ENCODE assay signal across 11 cellular contexts in genomic region chr17:82094931-82095776, GRCh38. TPM values are rescaled to one million over a fixed set of nuclear protein-coding genes. Genes with fewer than 3 reads are reported as not detected.
DNase-seq lines count a peak whose midpoint lies in the region; ATAC-seq and TF ChIP-seq lines count a peak whose summit lies in the region.
"Had no signal": no experiment of that assay in that cellular context is flagged by ENCODE, and none has a peak within 500 bp of the region (broad histone marks: within the 10 kb centered on the region; RNA-seq: fewer than 3 reads in every experiment).

No MANE protein-coding gene starts in this region.

- H3K9me3 ChIP-seq in CD4-positive, alpha-beta T cell (ENCODE audit: control insufficient read depth, low read length), result no peaks in the 10 kb centered on the region

- H3K27ac Mint-ChIP-seq in CD4-positive, alpha-beta T cell, result peak overlapping the region; percentile 53
- H3K27ac Mint-ChIP-seq in neural crest cell (ENCODE audit: unreplicated experiment), result no peak overlapping the region
- H3K27ac Mint-ChIP-seq in activated CD4-positive, alpha-beta memory T cell treated with anti-CD3 and anti-CD28 coated beads, Interleukin-2, amount 10 ng/mL, durations not matched to agents 7 days and 5 days, result no peak overlapping the region
- H3K27ac Mint-ChIP-seq: memory B cell, T-helper 17 cell had no signal

- no peak overlapping the region for H3K27ac ChIP-seq in CD4-positive, alpha-beta T cell (ENCODE audit: low read depth, low read length)
- no peak overlapping the region for H3K27ac ChIP-seq in brain microvascular endothelial cell

- H3K9me3 Mint-ChIP-seq in CD4-positive, alpha-beta T cell, result no peaks in the 10 kb centered on the region
- no peaks in the 10 kb centered on the region for H3K9me3 Mint-ChIP-seq in neural crest cell
- H3K9me3 Mint-ChIP-seq in activated CD4-positive, alpha-beta memory T cell treated with anti-CD3 and anti-CD28 coated beads, Interleukin-2, amount 10 ng/mL, durations not matched to agents 7 days and 5 days, result no peaks in the 10 kb centered on the region
- H3K9me3 Mint-ChIP-seq: memory B cell had no signal

- H3K27me3 ChIP-seq in CD4-positive, alpha-beta T cell (ENCODE audit: control insufficient read depth, insufficient read depth, low read length), result no peaks in the 10 kb centered on the region
- H3K27me3 ChIP-seq in brain microvascular endothelial cell (replicated peaks), result no peaks in the 10 kb centered on the region

- TF ChIP-seq CTCF in CD4-positive, alpha-beta T cell (IDR thresholded peaks at IDR 0.05), result no peak
- TF ChIP-seq CTCF in LNCaP clone FGC (IDR thresholded peaks at IDR 0.05; ENCODE audit: control insufficient read depth, extremely low read depth, insufficient read depth), result no peak
- TF ChIP-seq CTCF in brain microvascular endothelial cell (IDR thresholded peaks at IDR 0.05; ENCODE audit: low read depth, low read length, missing control alignments), result no peak
- TF ChIP-seq CTCF in neural crest cell (conservative IDR thresholded peaks at IDR 0.05), result no peak

- in situ Hi-C loops in brain microvascular endothelial cell (cut with HindIII; ENCODE audit: low pct_ligation_motif_present, low sequenced_read_pairs), result no loop called here

- peaks cover 3% of the 10 kb centered on the region for H3K4me1 Mint-ChIP-seq in CD4-positive, alpha-beta T cell (ENCODE audit: low read depth)
- peaks cover 10% of the 10 kb centered on the region for H3K4me1 Mint-ChIP-seq in neural crest cell
- peaks cover 24% of the 10 kb centered on the region for H3K4me1 Mint-ChIP-seq in activated CD4-positive, alpha-beta memory T cell treated with anti-CD3 and anti-CD28 coated beads, Interleukin-2, amount 10 ng/mL, durations not matched to agents 7 days and 5 days

- peak overlapping the region; percentile 78 for H3K4me3 Mint-ChIP-seq in CD4-positive, alpha-beta T cell
- peak overlapping the region; percentile 88 for H3K4me3 Mint-ChIP-seq in neural crest cell
- no peak overlapping the region for H3K4me3 Mint-ChIP-seq in activated CD4-positive, alpha-beta memory T cell treated with anti-CD3 and anti-CD28 coated beads, Interleukin-2, amount 10 ng/mL, durations not matched to agents 7 days and 5 days
- H3K4me3 Mint-ChIP-seq: T-helper 17 cell had no signal

- H3K4me3 ChIP-seq in LNCaP clone FGC (ENCODE audit: low read depth, low read length) (peak overlapping the region; percentile 88), brain microvascular endothelial cell (ENCODE audit: low read depth, low read length) (peak overlapping the region; percentile 81)

- peaks cover 19% of the 10 kb centered on the region for H3K36me3 Mint-ChIP-seq in CD4-positive, alpha-beta T cell (ENCODE audit: low read depth)
- no peaks in the 10 kb centered on the region for H3K36me3 Mint-ChIP-seq in neural crest cell (ENCODE audit: low read depth)
- peaks cover 20% of the 10 kb centered on the region for H3K36me3 Mint-ChIP-seq in activated CD4-positive, alpha-beta memory T cell treated with anti-CD3 and anti-CD28 coated beads, Interleukin-2, amount 10 ng/mL, durations not matched to agents 7 days and 5 days (ENCODE audit: low read depth)

- H3K27me3 Mint-ChIP-seq in CD4-positive, alpha-beta T cell, result no peaks in the 10 kb centered on the region
- H3K27me3 Mint-ChIP-seq in neural crest cell (ENCODE audit: low read depth), result no peaks in the 10 kb centered on the region
- no peaks in the 10 kb centered on the region for H3K27me3 Mint-ChIP-seq in activated CD4-positive, alpha-beta memory T cell treated with anti-CD3 and anti-CD28 coated beads, Interleukin-2, amount 10 ng/mL, durations not matched to agents 7 days and 5 days
- H3K27me3 Mint-ChIP-seq: memory B cell, T-helper 17 cell had no signal

- POLR2A ChIA-PET in CD4-positive, alpha-beta T cell (lab: Charles Lee), result no interaction called here
- POLR2A ChIA-PET in activated CD4-positive, alpha-beta memory T cell treated with anti-CD3 and anti-CD28 coated beads, Interleukin-2, amount 10 ng/mL, durations not matched to agents 7 days and 5 days (lab: Charles Lee), result interaction anchor here (1.3 to 1.8 kb wide), 4 partner anchors 11 to 65 kb away, joined by 4 to 7 read pairs (median 6); partner anchors contain the start of gene DUS1L

- CTCF ChIA-PET in CD4-positive, alpha-beta T cell (lab: Charles Lee), result no interaction called here
- CTCF ChIA-PET in activated CD4-positive, alpha-beta memory T cell treated with anti-CD3 and anti-CD28 coated beads, Interleukin-2, amount 10 ng/mL, durations not matched to agents 7 days and 5 days (lab: Charles Lee), result no interaction called here

- H3K36me3 ChIP-seq in brain microvascular endothelial cell (replicated peaks), result peaks cover 58% of the 10 kb centered on the region

- no peak for ATAC-seq in CD4-positive, alpha-beta T cell (ENCODE audit: poor library complexity)
- ATAC-seq in HG02870 (IDR thresholded peaks at IDR 0.05; ENCODE audit: unreplicated experiment), result no peak
- ATAC-seq in HG02938 (IDR thresholded peaks at IDR 0.05; ENCODE audit: unreplicated experiment), result no peak
- ATAC-seq: T-helper 17 cell had no signal

- intact Hi-C loops in CD4-positive, alpha-beta T cell (cut with DNase I, micrococcal nuclease), result loop anchor here in 1 of 2 experiments (5.0 to 10.0 kb wide), 2 partner anchors 43 to 1990 kb away; partner anchors contain the start of genes GAA, GPS1 and RFNG

- no peak for DNase-seq in CD4-positive, alpha-beta T cell
- no peak for DNase-seq in LNCaP clone FGC (ENCODE audit: low read depth)
- no peak for DNase-seq in brain microvascular endothelial cell
- no peak for DNase-seq in neural crest cell (ENCODE audit: low read depth, low spot score)
- DNase-seq in SHP77 treated with DMSO at 0.1 percent for 48 hours (lab: John Stamatoyannopoulos, UW), result no peak
- no peak for DNase-seq in activated CD4-positive, alpha-beta memory T cell treated with anti-CD3 and anti-CD28 coated beads, Interleukin-2, amount 10 ng/mL, durations not matched to agents 7 days and 5 days
- DNase-seq: Kasumi-1, T-helper 17 cell had no signal

RNA-seq across cellular contexts. Expression of gene FASN, which starts 2.9 kb away (rescaled TPM):
- 100 to 1,000 TPM; 168 to 174 TPM for total RNA-seq in CD4-positive, alpha-beta T cell
- total RNA-seq in neural crest cell, result 816 and 839 TPM in 2 replicates
- 100 to 1,000 TPM; 181 to 191 TPM for total RNA-seq in activated CD4-positive, alpha-beta memory T cell treated with anti-CD3 and anti-CD28 coated beads, Interleukin-2, amount 10 ng/mL, durations not matched to agents 7 days and 5 days

RNA-seq across cellular contexts. Expression of gene DUS1L, which starts 29.6 kb away (rescaled TPM):
- 100 to 1,000 TPM; 160 to 163 TPM for total RNA-seq in CD4-positive, alpha-beta T cell
- total RNA-seq in neural crest cell, result 126 and 131 TPM in 2 replicates
- total RNA-seq in activated CD4-positive, alpha-beta memory T cell treated with anti-CD3 and anti-CD28 coated beads, Interleukin-2, amount 10 ng/mL, durations not matched to agents 7 days and 5 days, result 10 to 100 TPM; 98.8 to 99.3 TPM

RNA-seq across cellular contexts. Expression of gene GPS1, which starts 43.5 kb away (rescaled TPM):
- 10 to 100 TPM; 64.6 to 69.3 TPM for total RNA-seq in CD4-positive, alpha-beta T cell
- total RNA-seq in neural crest cell, result 154 and 156 TPM in 2 replicates
- 10 to 100 TPM; 69.0 to 75.6 TPM for total RNA-seq in activated CD4-positive, alpha-beta memory T cell treated with anti-CD3 and anti-CD28 coated beads, Interleukin-2, amount 10 ng/mL, durations not matched to agents 7 days and 5 days

RNA-seq across cellular contexts. Expression of gene RFNG, which starts 43.5 kb away (rescaled TPM):
- 10 to 100 TPM; 28.1 to 31.2 TPM for total RNA-seq in CD4-positive, alpha-beta T cell
- 44.5 and 46.0 TPM in 2 replicates for total RNA-seq in neural crest cell
- 10 to 100 TPM; 26.3 to 28.4 TPM for total RNA-seq in activated CD4-positive, alpha-beta memory T cell treated with anti-CD3 and anti-CD28 coated beads, Interleukin-2, amount 10 ng/mL, durations not matched to agents 7 days and 5 days

RNA-seq across cellular contexts. Expression of gene DCXR, which starts 57.7 kb away (rescaled TPM):
- 100 to 1,000 TPM; 103 to 119 TPM for total RNA-seq in CD4-positive, alpha-beta T cell
- total RNA-seq in neural crest cell, result 198 and 199 TPM in 2 replicates
- 10 to 100 TPM; 93.9 to 95.2 TPM for total RNA-seq in activated CD4-positive, alpha-beta memory T cell treated with anti-CD3 and anti-CD28 coated beads, Interleukin-2, amount 10 ng/mL, durations not matched to agents 7 days and 5 days
